ENCODE assay signal across 1 cellular context in genomic region chr1:67686272-67687197, GRCh38.
TF ChIP-seq lines count a peak whose summit lies in the region.

No MANE protein-coding gene starts in this region.

TF ChIP-seq in HepG2, 621 proteins besides CTCF, POLR2A, EP300 and RAD21 (continued from another document and continues in another):
- no peak for TF ChIP-seq THAP8 (CRISPR knock-in tag; IDR thresholded peaks at IDR 0.05; ENCODE audit: borderline replicate concordance)
- TF ChIP-seq ZNF431 (CRISPR knock-in tag; IDR thresholded peaks at IDR 0.05; ENCODE audit: borderline replicate concordance, low read depth): no peak
- 0 out of 2 replicates have a peak, but pooled peaks have one; percentile 23 for TF ChIP-seq ZNF644 (CRISPR knock-in tag; IDR thresholded peaks at IDR 0.05; ENCODE audit: low read depth)
- TF ChIP-seq TBX3 (IDR thresholded peaks at IDR 0.05; ENCODE audit: borderline replicate concordance): peak; percentile 27; the same call in 1 of the 2 replicates
- peak; percentile 52 for TF ChIP-seq ZEB1 (IDR thresholded peaks at IDR 0.05; ENCODE audit: insufficient replicate concordance, low read depth)
- TF ChIP-seq SALL1 (CRISPR knock-in tag; IDR thresholded peaks at IDR 0.05): no peak; the same call in none of the 2 replicates
- TF ChIP-seq ZNF672 (CRISPR knock-in tag; IDR thresholded peaks at IDR 0.05): no peak
- peak; percentile 70; the same call in 1 of the 2 replicates for TF ChIP-seq ZNF776 (CRISPR knock-in tag; IDR thresholded peaks at IDR 0.05)
- TF ChIP-seq ZNF569 (CRISPR knock-in tag; IDR thresholded peaks at IDR 0.05; ENCODE audit: borderline replicate concordance): no peak
- no peak for TF ChIP-seq MBNL3 (CRISPR knock-in tag; conservative IDR thresholded peaks at IDR 0.05)
- no peak for TF ChIP-seq ZKSCAN5 (CRISPR knock-in tag; IDR thresholded peaks at IDR 0.05)
- TF ChIP-seq KDM4B (CRISPR knock-in tag; IDR thresholded peaks at IDR 0.05): no peak
- TF ChIP-seq AKAP8 (CRISPR knock-in tag; IDR thresholded peaks at IDR 0.05): peak; percentile 97
- no peak for TF ChIP-seq ZNF367 (CRISPR knock-in tag; IDR thresholded peaks at IDR 0.05; ENCODE audit: borderline replicate concordance)
- no peak for TF ChIP-seq ZNF382 (CRISPR knock-in tag; IDR thresholded peaks at IDR 0.05; ENCODE audit: borderline replicate concordance)
- TF ChIP-seq MEIS2 (CRISPR knock-in tag; IDR thresholded peaks at IDR 0.05): no peak; the same call in 1 of the 2 replicates
- no peak for TF ChIP-seq THAP9 (CRISPR knock-in tag; IDR thresholded peaks at IDR 0.05; ENCODE audit: borderline replicate concordance)
- TF ChIP-seq ZNF879 (CRISPR knock-in tag; IDR thresholded peaks at IDR 0.05): no peak
- TF ChIP-seq SRSF1 (optimal IDR thresholded peaks at IDR 0.05; ENCODE audit: low read depth, low read length): no peak
- TF ChIP-seq, protein P1, sequence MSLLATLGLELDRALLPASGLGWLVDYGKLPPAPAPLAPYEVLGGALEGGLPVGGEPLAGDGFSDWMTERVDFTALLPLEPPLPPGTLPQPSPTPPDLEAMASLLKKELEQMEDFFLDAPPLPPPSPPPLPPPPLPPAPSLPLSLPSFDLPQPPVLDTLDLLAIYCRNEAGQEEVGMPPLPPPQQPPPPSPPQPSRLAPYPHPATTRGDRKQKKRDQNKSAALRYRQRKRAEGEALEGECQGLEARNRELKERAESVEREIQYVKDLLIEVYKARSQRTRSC (CRISPR knock-in tag; IDR thresholded peaks at IDR 0.05; ENCODE audit: low read depth): no peak
- no peak for TF ChIP-seq HDAC6 (IDR thresholded peaks at IDR 0.05; ENCODE audit: low read depth, low read length)
- TF ChIP-seq CEBPG (CRISPR knock-in tag; IDR thresholded peaks at IDR 0.05): peak; percentile 76
- TF ChIP-seq, protein P2, sequence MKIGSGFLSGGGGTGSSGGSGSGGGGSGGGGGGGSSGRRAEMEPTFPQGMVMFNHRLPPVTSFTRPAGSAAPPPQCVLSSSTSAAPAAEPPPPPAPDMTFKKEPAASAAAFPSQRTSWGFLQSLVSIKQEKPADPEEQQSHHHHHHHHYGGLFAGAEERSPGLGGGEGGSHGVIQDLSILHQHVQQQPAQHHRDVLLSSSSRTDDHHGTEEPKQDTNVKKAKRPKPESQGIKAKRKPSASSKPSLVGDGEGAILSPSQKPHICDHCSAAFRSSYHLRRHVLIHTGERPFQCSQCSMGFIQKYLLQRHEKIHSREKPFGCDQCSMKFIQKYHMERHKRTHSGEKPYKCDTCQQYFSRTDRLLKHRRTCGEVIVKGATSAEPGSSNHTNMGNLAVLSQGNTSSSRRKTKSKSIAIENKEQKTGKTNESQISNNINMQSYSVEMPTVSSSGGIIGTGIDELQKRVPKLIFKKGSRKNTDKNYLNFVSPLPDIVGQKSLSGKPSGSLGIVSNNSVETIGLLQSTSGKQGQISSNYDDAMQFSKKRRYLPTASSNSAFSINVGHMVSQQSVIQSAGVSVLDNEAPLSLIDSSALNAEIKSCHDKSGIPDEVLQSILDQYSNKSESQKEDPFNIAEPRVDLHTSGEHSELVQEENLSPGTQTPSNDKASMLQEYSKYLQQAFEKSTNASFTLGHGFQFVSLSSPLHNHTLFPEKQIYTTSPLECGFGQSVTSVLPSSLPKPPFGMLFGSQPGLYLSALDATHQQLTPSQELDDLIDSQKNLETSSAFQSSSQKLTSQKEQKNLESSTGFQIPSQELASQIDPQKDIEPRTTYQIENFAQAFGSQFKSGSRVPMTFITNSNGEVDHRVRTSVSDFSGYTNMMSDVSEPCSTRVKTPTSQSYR (CRISPR knock-in tag; IDR thresholded peaks at IDR 0.05; ENCODE audit: borderline replicate concordance): no peak
- TF ChIP-seq RFXANK (CRISPR knock-in tag; IDR thresholded peaks at IDR 0.05): no peak
- peak; percentile 77 for TF ChIP-seq KAT7 (CRISPR knock-in tag; IDR thresholded peaks at IDR 0.05; ENCODE audit: borderline replicate concordance)
- no peak for TF ChIP-seq ZNF24 (IDR thresholded peaks at IDR 0.05)
- peak; percentile 15; the same call in 1 of the 2 replicates for TF ChIP-seq RCOR2 (CRISPR knock-in tag; IDR thresholded peaks at IDR 0.05)
- peak; percentile 44 for TF ChIP-seq ZKSCAN8 (CRISPR knock-in tag; IDR thresholded peaks at IDR 0.05; ENCODE audit: borderline replicate concordance)
- no peak for TF ChIP-seq NPAS2 (CRISPR knock-in tag; IDR thresholded peaks at IDR 0.05; ENCODE audit: borderline replicate concordance)
- TF ChIP-seq ZNF205 (CRISPR knock-in tag; IDR thresholded peaks at IDR 0.05): 0 out of 2 replicates have a peak, but pooled peaks have one; percentile 47
- no peak for TF ChIP-seq CHD2 (IDR thresholded peaks at IDR 0.05; ENCODE audit: low read depth, low read length)
- TF ChIP-seq DMTF1 (CRISPR knock-in tag; IDR thresholded peaks at IDR 0.05): no peak
- no peak for TF ChIP-seq REXO4 (CRISPR knock-in tag; IDR thresholded peaks at IDR 0.05; ENCODE audit: borderline replicate concordance)
- TF ChIP-seq, protein P3, sequence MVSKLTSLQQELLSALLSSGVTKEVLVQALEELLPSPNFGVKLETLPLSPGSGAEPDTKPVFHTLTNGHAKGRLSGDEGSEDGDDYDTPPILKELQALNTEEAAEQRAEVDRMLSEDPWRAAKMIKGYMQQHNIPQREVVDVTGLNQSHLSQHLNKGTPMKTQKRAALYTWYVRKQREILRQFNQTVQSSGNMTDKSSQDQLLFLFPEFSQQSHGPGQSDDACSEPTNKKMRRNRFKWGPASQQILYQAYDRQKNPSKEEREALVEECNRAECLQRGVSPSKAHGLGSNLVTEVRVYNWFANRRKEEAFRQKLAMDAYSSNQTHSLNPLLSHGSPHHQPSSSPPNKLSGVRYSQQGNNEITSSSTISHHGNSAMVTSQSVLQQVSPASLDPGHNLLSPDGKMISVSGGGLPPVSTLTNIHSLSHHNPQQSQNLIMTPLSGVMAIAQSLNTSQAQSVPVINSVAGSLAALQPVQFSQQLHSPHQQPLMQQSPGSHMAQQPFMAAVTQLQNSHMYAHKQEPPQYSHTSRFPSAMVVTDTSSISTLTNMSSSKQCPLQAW (CRISPR knock-in tag; IDR thresholded peaks at IDR 0.05): peak; percentile 38; the same call in 1 of the 2 replicates
- TF ChIP-seq ZNF850 (CRISPR knock-in tag; conservative IDR thresholded peaks at IDR 0.05): no peak
- no peak for TF ChIP-seq ZNF318 (CRISPR knock-in tag; IDR thresholded peaks at IDR 0.05)
- TF ChIP-seq ZNF136 (CRISPR knock-in tag; IDR thresholded peaks at IDR 0.05; ENCODE audit: low read depth): no peak
- TF ChIP-seq ZNF143 (CRISPR knock-in tag; IDR thresholded peaks at IDR 0.05): no peak
- no peak for TF ChIP-seq MED13 (CRISPR knock-in tag; IDR thresholded peaks at IDR 0.05)
- peak; percentile 43; the same call in 1 of the 2 replicates for TF ChIP-seq ELF1 (CRISPR knock-in tag; IDR thresholded peaks at IDR 0.05)
- TF ChIP-seq NR2F2 (IDR thresholded peaks at IDR 0.05; ENCODE audit: borderline replicate concordance, low read depth): no peak
- TF ChIP-seq HOXA9 (CRISPR knock-in tag; IDR thresholded peaks at IDR 0.05; ENCODE audit: borderline replicate concordance): no peak
- no peak for TF ChIP-seq ZBTB46 (CRISPR knock-in tag; IDR thresholded peaks at IDR 0.05; ENCODE audit: borderline replicate concordance)
- TF ChIP-seq STAG1 (CRISPR knock-in tag; IDR thresholded peaks at IDR 0.05): no peak
